10 cellular contexts compared by ENCODE assay signal in the genomic region with DNA sequence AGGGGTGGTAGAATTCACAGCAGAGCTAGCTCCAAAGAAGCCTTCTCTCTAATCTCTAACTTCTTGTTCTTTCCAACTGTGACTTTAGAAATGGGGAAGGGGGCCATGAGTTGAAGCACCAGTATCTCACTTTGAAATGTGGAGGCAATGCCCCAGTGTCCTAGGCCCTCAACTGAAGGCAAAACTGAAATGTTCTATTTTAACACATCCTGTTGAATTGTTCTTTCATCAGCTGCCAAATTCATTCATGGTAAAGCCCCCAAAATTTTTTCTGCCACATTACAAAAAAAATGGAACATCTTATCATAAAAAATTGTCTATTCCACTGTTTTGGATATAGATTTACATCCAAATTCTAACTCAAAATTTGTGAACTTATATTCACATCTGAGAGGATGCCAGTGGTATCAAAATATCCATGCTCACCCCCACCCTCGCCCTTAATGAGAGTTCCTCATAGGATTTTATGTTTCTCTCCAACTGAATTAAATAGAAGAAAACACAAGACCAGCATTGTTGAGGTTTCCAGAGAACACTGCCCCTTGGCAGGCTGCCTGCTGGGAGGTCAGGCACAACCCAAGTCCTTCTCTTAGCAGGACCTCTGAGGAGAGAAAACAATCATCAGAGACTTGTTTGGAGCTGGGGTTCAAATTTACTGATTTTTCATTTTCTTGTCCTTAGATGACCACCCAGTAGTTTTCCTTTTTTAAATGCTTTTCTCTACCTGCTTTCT.
DNase-seq lines count a peak whose midpoint lies in the region; ATAC-seq lines count a peak whose summit lies in the region.
"Had no signal": no experiment of that assay in that cellular context is flagged by ENCODE, and none has a peak within 500 bp of the region (broad histone marks: within the 10 kb centered on the region; RNA-seq: fewer than 3 reads in every experiment).

No MANE protein-coding gene starts in this region.

- intact Hi-C loops in activated naive CD4-positive, alpha-beta T cell treated with anti-CD3 and anti-CD28 coated beads for 36 hours (cut with micrococcal nuclease): loop anchor here (2.0 to 5.0 kb wide), 2 partner anchors 147 to 253 kb away; a partner anchor contains a TSS

- peak; percentile 70 for ATAC-seq in left lobe of liver
- no peak for ATAC-seq in GM19395 (IDR thresholded peaks at IDR 0.05; ENCODE audit: unreplicated experiment)

- DNase-seq in activated naive CD4-positive, alpha-beta T cell treated with anti-CD3 and anti-CD28 coated beads for 36 hours: peak; percentile 25
- DNase-seq in activated naive CD4-positive, alpha-beta T cell (lab: John Stamatoyannopoulos, UW): no peak
- DNase-seq in brain pericyte (ENCODE audit: low read depth, low spot score) (peak; percentile 64), left lobe of liver (ENCODE audit: low spot score) (peak; percentile 67), SW480 (ENCODE audit: low spot score) (no peak), NCI-H2029 (lab: John Stamatoyannopoulos, UW) (no peak)
- DNase-seq: effector CD4-positive, alpha-beta T cell; stimulated activated CD4-positive, alpha-beta T cell treated with anti-CD3 and anti-CD28 coated beads, Interleukin-2, amount 100 ng/mL, for 24 hours had no signal

- peak overlapping the region; percentile 95 for H3K27ac ChIP-seq in temporal lobe (ENCODE audit: low read depth, low read length)

- H3K27ac Mint-ChIP-seq in activated naive CD4-positive, alpha-beta T cell treated with anti-CD3 and anti-CD28 coated beads for 36 hours: peak overlapping the region; percentile 77

- H3K36me3 Mint-ChIP-seq in activated naive CD4-positive, alpha-beta T cell treated with anti-CD3 and anti-CD28 coated beads for 36 hours (ENCODE audit: low read depth): peaks cover 58% of the 10 kb centered on the region

- peaks cover 57% of the 10 kb centered on the region for H3K4me1 Mint-ChIP-seq in activated naive CD4-positive, alpha-beta T cell treated with anti-CD3 and anti-CD28 coated beads for 36 hours (ENCODE audit: low read depth)

- CTCF ChIA-PET in activated naive CD4-positive, alpha-beta T cell treated with anti-CD3 and anti-CD28 coated beads for 36 hours (lab: Charles Lee): interaction anchor here (0.5 to 1.5 kb wide), 4 partner anchors 25 to 424 kb away, joined by 3 read pairs; no protein-coding TSS in a partner anchor

- peaks cover 5% of the 10 kb centered on the region for H3K9me3 Mint-ChIP-seq in activated naive CD4-positive, alpha-beta T cell treated with anti-CD3 and anti-CD28 coated beads for 36 hours

- H3K4me3 Mint-ChIP-seq in activated naive CD4-positive, alpha-beta T cell treated with anti-CD3 and anti-CD28 coated beads for 36 hours: no peak overlapping the region

- no peaks in the 10 kb centered on the region for H3K27me3 Mint-ChIP-seq in activated naive CD4-positive, alpha-beta T cell treated with anti-CD3 and anti-CD28 coated beads for 36 hours (ENCODE audit: low read depth)

Comparison
In these comparisons a context has a peak if more than half of its experiments do, and no peak if none do; other contexts are left out.
1. DNase-seq: peak in activated naive CD4-positive, alpha-beta T cell treated with anti-CD3 and anti-CD28 coated beads for 36 hours (single experiment), brain pericyte (single experiment) and left lobe of liver (single experiment); none in activated naive CD4-positive, alpha-beta T cell (0 of 4), SW480 (single experiment) and NCI-H2029 (single experiment).